ENCODE assay signal across 8 cellular contexts in the genomic region with DNA sequence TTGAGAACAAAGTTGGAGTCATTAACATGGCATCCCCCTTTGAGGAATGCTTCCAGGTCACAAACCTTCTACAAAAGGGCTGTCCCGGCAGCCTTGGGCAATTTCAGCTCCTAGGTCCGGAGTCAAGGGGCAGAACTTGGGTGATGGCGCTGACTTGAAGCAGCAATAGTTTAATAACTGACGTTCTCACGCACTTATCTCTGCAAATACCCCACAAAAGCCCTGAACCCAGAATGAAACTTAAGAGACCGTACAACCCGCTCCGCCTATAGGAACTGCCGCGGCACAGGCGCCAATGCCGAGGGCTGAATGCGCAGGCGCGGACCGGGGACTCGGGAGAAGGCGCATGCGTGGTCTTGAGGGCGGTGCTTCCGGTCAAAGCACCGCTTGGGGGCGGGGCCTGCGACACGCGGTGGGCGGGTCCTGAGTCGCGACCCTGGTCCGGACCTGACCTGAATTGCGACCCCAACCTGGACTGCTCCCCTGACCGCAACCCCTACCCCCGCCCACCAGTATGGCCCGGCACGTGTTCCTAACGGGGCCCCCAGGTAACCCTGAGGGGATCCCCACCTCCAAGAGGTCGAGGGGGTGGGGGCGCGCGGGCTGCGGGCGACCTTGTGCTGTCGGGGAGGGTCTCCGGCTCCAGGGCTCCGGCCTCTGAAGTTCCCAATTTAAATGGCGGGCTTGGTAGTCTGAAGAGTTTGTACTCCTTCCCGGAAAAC. TPM values are rescaled to one million over a fixed set of nuclear protein-coding genes. Genes with fewer than 3 reads are reported as not detected.
DNase-seq lines count a peak whose midpoint lies in the region; ATAC-seq and TF ChIP-seq lines count a peak whose summit lies in the region.

A gene with protein sequence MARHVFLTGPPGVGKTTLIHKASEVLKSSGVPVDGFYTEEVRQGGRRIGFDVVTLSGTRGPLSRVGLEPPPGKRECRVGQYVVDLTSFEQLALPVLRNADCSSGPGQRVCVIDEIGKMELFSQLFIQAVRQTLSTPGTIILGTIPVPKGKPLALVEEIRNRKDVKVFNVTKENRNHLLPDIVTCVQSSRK (plus strand): TSS at position 415 of the 722 bp plus-strand sequence. CDS start 100 bp downstream, at position 515.

- CTCF ChIA-PET in CD4-positive, alpha-beta memory T cell (lab: Charles Lee; ENCODE audit: partially characterized antibody) = no interaction called here

- intact Hi-C loops in CD4-positive, alpha-beta memory T cell (cut with micrococcal nuclease) = loop anchor here (1.0 to 2.0 kb wide), 2 partner anchors 26 to 146 kb away; a partner anchor contains a TSS

- DNase-seq in CD4-positive, alpha-beta memory T cell = peak; percentile 86 to 94 (median 91)
- DNase-seq in HL-60 (ENCODE audit: low read depth in 1 of 2, low spot score in 1 of 2) (peak; percentile 88 to 89), NK-92 (lab: John Stamatoyannopoulos, UW; ENCODE audit: unreplicated experiment) (peak; percentile 73), lung microvascular endothelial cell (ENCODE audit: low read depth in 2 of 2) (peak; percentile 93 to 94)
- DNase-seq in activated CD8-positive, alpha-beta memory T cell treated with anti-CD3 and anti-CD28 coated beads for 1 hour (ENCODE audit: extremely low read depth in 1 of 2, low read depth in 1 of 2) = peak; percentile 83 to 97
- DNase-seq in effector CD8-positive, alpha-beta T cell (lab: John Stamatoyannopoulos, UW) = peak; percentile 94
- DNase-seq in stimulated activated CD4-positive, alpha-beta T cell treated with anti-CD3 and anti-CD28 coated beads, TNF-alpha, amount 100 ng/mL, for 48 hours (ENCODE audit: low read depth in 3 of 3) = peak; percentile 89 to 97 (median 94)

- peak within 1 kb of the TSS; percentile 89 to 98 (median 97) for H3K27ac Mint-ChIP-seq in CD4-positive, alpha-beta memory T cell

- peaks cover 30% of the 10 kb centered on the region for H3K4me1 ChIP-seq in CD4-positive, alpha-beta memory T cell (ENCODE audit: insufficient read depth, low read length)

- H3K4me3 ChIP-seq in CD4-positive, alpha-beta memory T cell (ENCODE audit: low read length in 2 of 2) = peak within 1 kb of the TSS; percentile 63 to 87
- H3K4me3 ChIP-seq in HL-60 (replicated peaks; ENCODE audit: insufficient read depth, low read length) = peak within 1 kb of the TSS; percentile 97

- H3K9me3 Mint-ChIP-seq in CD4-positive, alpha-beta memory T cell = no peaks in the 10 kb centered on the region

- TF ChIP-seq CTCF in HL-60 (IDR thresholded peaks at IDR 0.05; ENCODE audit: insufficient read depth, low read length) = no peak

- no peaks in the 10 kb centered on the region for H3K27me3 ChIP-seq in CD4-positive, alpha-beta memory T cell (ENCODE audit: insufficient read depth, low read length)
- no peaks in the 10 kb centered on the region for H3K27me3 ChIP-seq in HL-60 (ENCODE audit: insufficient read depth, poor library complexity, severe bottlenecking)

- peaks cover 5 to 14% of the 10 kb centered on the region in 2 donors for H3K36me3 Mint-ChIP-seq in CD4-positive, alpha-beta memory T cell

- H3K27me3 Mint-ChIP-seq in CD4-positive, alpha-beta memory T cell = no peaks in the 10 kb centered on the region

- H3K4me1 Mint-ChIP-seq in CD4-positive, alpha-beta memory T cell = peaks cover 24 to 48% (median 33%) of the 10 kb centered on the region in 4 donors

- peak within 1 kb of the TSS; percentile 93 to 98 (median 97) for H3K4me3 Mint-ChIP-seq in CD4-positive, alpha-beta memory T cell

- POLR2A ChIA-PET in CD4-positive, alpha-beta memory T cell (lab: Charles Lee; ENCODE audit: partially characterized antibody) = interaction anchor here (0.6 to 1.5 kb wide), 2 partner anchors 27 to 158 kb away, joined by 3 to 6 read pairs; no protein-coding TSS in a partner anchor

- no peaks in the 10 kb centered on the region for H3K36me3 ChIP-seq in CD4-positive, alpha-beta memory T cell (ENCODE audit: insufficient read depth, low read length)

- ATAC-seq in GM19455 (IDR thresholded peaks at IDR 0.05; ENCODE audit: unreplicated experiment) = peak; percentile 92

- H3K9me3 ChIP-seq in CD4-positive, alpha-beta memory T cell (ENCODE audit: control insufficient read depth in 1 of 2, low read length in 2 of 2) = no peaks in the 10 kb centered on the region

- H3K27ac ChIP-seq in CD4-positive, alpha-beta memory T cell (ENCODE audit: low read depth, low read length) = peak within 1 kb of the TSS; percentile 58
- H3K27ac ChIP-seq in HL-60 (replicated peaks) = peak within 1 kb of the TSS; percentile 82

RNA-seq across cellular contexts. Expression of the gene that starts here (rescaled TPM):
- total RNA-seq in CD4-positive, alpha-beta memory T cell = 10 to 100 TPM; 16.0 to 16.5 TPM
- 10 to 100 TPM; 32.1 to 61.6 TPM for polyA plus RNA-seq in CD4-positive, alpha-beta memory T cell
- total RNA-seq in lung microvascular endothelial cell = 4.8 and 5.8 TPM in 2 replicates

Comparison
In these comparisons a context has a peak if more than half of its experiments do, and no peak if none do; other contexts are left out.
1. Peak in every context shown above with its lines: DNase-seq, ATAC-seq, H3K4me3 ChIP-seq and H3K27ac ChIP-seq.